ENCODE assay signal across 8 cellular contexts in genomic region chr1:155981266-155982088, GRCh38. TPM values are rescaled to one million over a fixed set of nuclear protein-coding genes. Genes with fewer than 3 reads are reported as not detected.
DNase-seq lines count a peak whose midpoint lies in the region; ATAC-seq and TF ChIP-seq lines count a peak whose summit lies in the region.

No MANE protein-coding gene starts in this region.

- peaks cover 57% of the 10 kb centered on the region for H3K79me2 ChIP-seq in Karpas-422 (ENCODE audit: low read length)

- TF ChIP-seq CTCF in Calu3 (IDR thresholded peaks at IDR 0.05; ENCODE audit: unreplicated experiment), result no peak
- TF ChIP-seq CTCF in left ventricle myocardium inferior (IDR thresholded peaks at IDR 0.05; ENCODE audit: borderline replicate concordance), result no peak

- H3K4me2 ChIP-seq in Karpas-422 (ENCODE audit: low read depth, low read length, poor library complexity, severe bottlenecking), result peak overlapping the region; percentile 89

- H3K27me3 ChIP-seq in Karpas-422 (ENCODE audit: low read length) (no peaks in the 10 kb centered on the region), left ventricle myocardium inferior (ENCODE audit: low read depth) (no peaks in the 10 kb centered on the region)

- peak overlapping the region; percentile 84 for H3K27ac Mint-ChIP-seq in Calu3 (ENCODE audit: unreplicated experiment)
- H3K27ac Mint-ChIP-seq in stimulated activated naive CD8-positive, alpha-beta T cell treated with anti-CD3 and anti-CD28 coated beads, Interleukin-15, amount 100 ng/mL, for 72 hours, result peak overlapping the region; percentile 23 to 93

- H3K36me3 Mint-ChIP-seq in Calu3 (ENCODE audit: insufficient read depth, unreplicated experiment), result peaks cover 71% of the 10 kb centered on the region

- peaks cover 69% of the 10 kb centered on the region for H3K4me1 Mint-ChIP-seq in Calu3 (ENCODE audit: low read depth, unreplicated experiment)
- peaks cover 53% of the 10 kb centered on the region for H3K4me1 Mint-ChIP-seq in stimulated activated naive CD8-positive, alpha-beta T cell treated with anti-CD3 and anti-CD28 coated beads, Interleukin-15, amount 100 ng/mL, for 72 hours

- H3K4me3 ChIP-seq in Karpas-422 (ENCODE audit: low read length) (peak overlapping the region; percentile 91), left ventricle myocardium inferior (peak overlapping the region; percentile 77)

- no peak overlapping the region for H2AFZ ChIP-seq in Karpas-422 (ENCODE audit: low read length)

- H3K27ac ChIP-seq in Karpas-422 (ENCODE audit: low read length), result peak overlapping the region; percentile 96
- peak overlapping the region; percentile 99 for H3K27ac ChIP-seq in left ventricle myocardium inferior (replicated peaks)

- no peaks in the 10 kb centered on the region for H3K9me3 Mint-ChIP-seq in Calu3 (ENCODE audit: low read depth, unreplicated experiment)
- H3K9me3 Mint-ChIP-seq in stimulated activated naive CD8-positive, alpha-beta T cell treated with anti-CD3 and anti-CD28 coated beads, Interleukin-15, amount 100 ng/mL, for 72 hours, result no peaks in the 10 kb centered on the region

- peak overlapping the region; percentile 97 for H3K9ac ChIP-seq in Karpas-422 (ENCODE audit: low read length)

- H3K9me3 ChIP-seq in Karpas-422 (ENCODE audit: low read length), result no peaks in the 10 kb centered on the region
- no peaks in the 10 kb centered on the region for H3K9me3 ChIP-seq in left ventricle myocardium inferior (replicated peaks)

- BruUV-seq in Calu3 (replicated peaks; lab: Mats Ljungman, UMichigan), result no TSS peak

- DNase-seq in Calu3 (no peak), Karpas-422 (peak; percentile 87), left ventricle myocardium inferior (no peak), NCI-H2029 treated with DMSO at 0.1 percent for 48 hours (lab: John Stamatoyannopoulos, UW) (no peak), GM19238 (ENCODE audit: insufficient read length, low spot score) (no peak)
- peak; percentile 31 for DNase-seq in activated effector memory CD4-positive, alpha-beta T cell treated with Interleukin-2 at 50 U/mL for 16 hours
- no peak for DNase-seq in stimulated activated naive CD8-positive, alpha-beta T cell treated with anti-CD3 and anti-CD28 coated beads, Interleukin-15, amount 100 ng/mL, for 72 hours

- no peaks in the 10 kb centered on the region for H3K27me3 Mint-ChIP-seq in Calu3 (ENCODE audit: unreplicated experiment)
- H3K27me3 Mint-ChIP-seq in stimulated activated naive CD8-positive, alpha-beta T cell treated with anti-CD3 and anti-CD28 coated beads, Interleukin-15, amount 100 ng/mL, for 72 hours, result no peaks in the 10 kb centered on the region

- intact Hi-C loops in Calu3 (cut with micrococcal nuclease; ENCODE audit: unreplicated experiment), result no loop called here
- intact Hi-C loops in left ventricle myocardium inferior (cut with micrococcal nuclease), result no loop called here

- peaks cover 11% of the 10 kb centered on the region; the same call in 1 of the 2 replicates for H4K20me1 ChIP-seq in Karpas-422 (ENCODE audit: insufficient read depth, low read depth, low read length)

- no peaks in the 10 kb centered on the region; the same call in 1 of the 2 replicates for H3K36me3 ChIP-seq in Karpas-422 (ENCODE audit: insufficient read depth, low read length)
- no peaks in the 10 kb centered on the region for H3K36me3 ChIP-seq in left ventricle myocardium inferior

- H3K4me1 ChIP-seq in Karpas-422 (ENCODE audit: low read length) (peaks cover 69% of the 10 kb centered on the region), left ventricle myocardium inferior (peaks cover 84% of the 10 kb centered on the region)

- no peaks in the 10 kb centered on the region for H3K9me2 ChIP-seq in Karpas-422 (replicated peaks; ENCODE audit: insufficient read depth, low read length)

- peak overlapping the region; percentile 78 for H3K4me3 Mint-ChIP-seq in Calu3 (ENCODE audit: low read depth, unreplicated experiment)
- peak overlapping the region; percentile 77 to 86 for H3K4me3 Mint-ChIP-seq in stimulated activated naive CD8-positive, alpha-beta T cell treated with anti-CD3 and anti-CD28 coated beads, Interleukin-15, amount 100 ng/mL, for 72 hours

- no peak for ATAC-seq in stimulated activated naive CD8-positive, alpha-beta T cell treated with anti-CD3 and anti-CD28 coated beads, Interleukin-15, amount 100 ng/mL, for 72 hours
- no peak for ATAC-seq in HG03469 (IDR thresholded peaks at IDR 0.05; ENCODE audit: unreplicated experiment)

- CTCF ChIA-PET in Calu3 (lab: Charles Lee), result no interaction called here

RNA-seq across cellular contexts. Expression of gene ARHGEF2, which starts 3.1 kb away (rescaled TPM):
- total RNA-seq in Calu3 (2022) (69.2 and 97.6 TPM in 2 replicates), left ventricle myocardium inferior (69.3 TPM)
- 85.1 and 207 TPM in 2 replicates for total RNA-seq in Karpas-422 (2014; rRNA removed; shearing (Covaris generic); ENCODE audit: low replicate concordance)

RNA-seq across cellular contexts. Expression of gene SSR2, which starts 39.3 kb away (rescaled TPM):
- total RNA-seq in Calu3 (2022) (215 and 246 TPM in 2 replicates), left ventricle myocardium inferior (77.6 TPM)
- 145 and 205 TPM in 2 replicates for total RNA-seq in Karpas-422 (2014; rRNA removed; shearing (Covaris generic); ENCODE audit: low replicate concordance)

RNA-seq across cellular contexts. Expression of gene RXFP4, which starts 40.0 kb away (rescaled TPM):
- total RNA-seq in Calu3 (2022) (not detected in 2 replicates), left ventricle myocardium inferior (not detected)
- not detected in 2 replicates for total RNA-seq in Karpas-422 (2014; rRNA removed; shearing (Covaris generic); ENCODE audit: low replicate concordance)

RNA-seq across cellular contexts. Expression of gene KHDC4, which starts 47.3 kb away (rescaled TPM):
- total RNA-seq in Calu3 (2022) (99.3 and 107 TPM in 2 replicates), left ventricle myocardium inferior (21.2 TPM)
- total RNA-seq in Karpas-422 (2014; rRNA removed; shearing (Covaris generic); ENCODE audit: low replicate concordance), result 42.7 and 63.2 TPM in 2 replicates

Comparison
In these comparisons a context has a peak if more than half of its experiments do, and no peak if none do; other contexts are left out.
1. DNase-seq: peak in Karpas-422 (single experiment) and activated effector memory CD4-positive, alpha-beta T cell treated with Interleukin-2 at 50 U/mL for 16 hours (single experiment); none in Calu3 (single experiment), left ventricle myocardium inferior (single experiment), stimulated activated naive CD8-positive, alpha-beta T cell treated with anti-CD3 and anti-CD28 coated beads, Interleukin-15, amount 100 ng/mL, for 72 hours (0 of 2), NCI-H2029 treated with DMSO at 0.1 percent for 48 hours (single experiment) and GM19238 (single experiment).